26 cellular contexts compared by ENCODE assay signal in the genomic region with DNA sequence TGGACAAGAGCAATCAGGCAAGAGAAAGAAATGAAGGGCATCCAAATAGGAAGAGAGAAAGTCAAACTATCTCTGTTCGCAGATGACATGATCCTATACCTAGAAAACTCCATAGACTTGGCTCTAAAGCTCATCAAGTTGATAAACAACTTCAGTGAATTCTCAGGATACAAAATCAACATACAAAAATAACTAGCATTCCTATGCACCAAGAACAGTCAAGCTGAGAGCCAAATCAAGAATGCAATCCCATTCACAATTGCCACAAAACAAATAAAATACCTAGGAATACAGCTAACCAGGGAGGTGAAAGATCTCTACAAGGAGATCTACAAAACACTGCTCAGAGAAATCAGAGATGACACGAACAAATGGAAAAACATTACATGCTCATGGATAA.
"Had no signal": no experiment of that assay in that cellular context is flagged by ENCODE, and none has a peak within 500 bp of the region (broad histone marks: within the 10 kb centered on the region; RNA-seq: fewer than 3 reads in every experiment).

No MANE protein-coding gene starts in this region.

- H3K4me3 Mint-ChIP-seq: memory B cell; naive B cell; nephron; stimulated activated memory B cell treated with anti-CD40 and anti-IgM and Interleukin-4, amounts not matched to agents 10 μg/mL and 1 μg/mL and 100 μg/mL, for 72 hours; stimulated activated naive CD8-positive, alpha-beta T cell treated with anti-CD3 and anti-CD28 coated beads, Interleukin-15, Interleukin-2, amounts not matched to agents 100 ng/mL and 50 ng/mL, for 24 hours had no signal

- H3K9me3 ChIP-seq: gastrocnemius medialis, lower lobe of right lung, prostate gland, right lobe of liver, uterus had no signal

- FAIRE-seq: islet of Langerhans had no signal

- H3K36me3 ChIP-seq: gastrocnemius medialis, heart right ventricle, left ventricle myocardium inferior, lower lobe of right lung, prostate gland, right lobe of liver, spleen, tibial artery, upper lobe of left lung, uterus had no signal

- H2AFZ ChIP-seq: parathyroid adenoma had no signal

- H3K79me2 ChIP-seq: parathyroid adenoma had no signal

- DNase-seq: cortex of kidney; dorsolateral prefrontal cortex; effector CD8-positive, alpha-beta T cell; gastrocnemius medialis; heart right ventricle; hypothalamus; kidney glomerular epithelial cell; left ventricle myocardium inferior; lower lobe of right lung; naive B cell; retina; right lobe of liver; spleen; stimulated activated CD4-positive, alpha-beta T cell treated with anti-CD3 and anti-CD28 coated beads, Interleukin-15, amount 100 ng/mL, for 24 hours; stimulated activated CD4-positive, alpha-beta T cell treated with anti-CD3 and anti-CD28 coated beads, Interleukin-1b, Interleukin-23, amount 100 ng/mL, for 48 hours; stimulated activated CD4-positive, alpha-beta T cell treated with anti-CD3 and anti-CD28 coated beads, Interleukin-4, amount 100 ng/mL, for 24 hours; tibial artery; upper lobe of left lung; uterus had no signal

- ATAC-seq: gastrocnemius medialis; heart right ventricle; lower lobe of right lung; right lobe of liver; stimulated activated memory B cell treated with anti-CD40 and anti-IgM and Interleukin-4, amounts not matched to agents 10 μg/mL and 1 μg/mL and 100 μg/mL, for 72 hours had no signal

- H3K4me3 ChIP-seq: dorsolateral prefrontal cortex, gastrocnemius medialis, heart right ventricle, left ventricle myocardium inferior, lower lobe of right lung, prostate gland, right lobe of liver, spleen, tibial artery, upper lobe of left lung, uterus had no signal

- H3K9ac ChIP-seq: parathyroid adenoma had no signal

- H3K27me3 Mint-ChIP-seq: naive B cell; stimulated activated memory B cell treated with anti-CD40 and anti-IgM and Interleukin-4, amounts not matched to agents 10 μg/mL and 1 μg/mL and 100 μg/mL, for 72 hours had no signal

- H3K27me3 ChIP-seq: dorsolateral prefrontal cortex, gastrocnemius medialis, heart right ventricle, right lobe of liver, spleen, tibial artery, upper lobe of left lung, uterus had no signal

- H3K4me1 ChIP-seq: gastrocnemius medialis, left ventricle myocardium inferior, lower lobe of right lung, parathyroid adenoma, prostate gland, right lobe of liver, spleen, tibial artery, upper lobe of left lung, uterus had no signal

- H3K27ac ChIP-seq: dorsolateral prefrontal cortex, gastrocnemius medialis, heart right ventricle, left ventricle myocardium inferior, lower lobe of right lung, parathyroid adenoma, prostate gland, right lobe of liver, spleen, tibial artery, upper lobe of left lung, uterus had no signal

- H3K27ac Mint-ChIP-seq: memory B cell; nephron; stimulated activated memory B cell treated with anti-CD40 and anti-IgM and Interleukin-4, amounts not matched to agents 10 μg/mL and 1 μg/mL and 100 μg/mL, for 72 hours; stimulated activated naive CD8-positive, alpha-beta T cell treated with anti-CD3 and anti-CD28 coated beads, Interleukin-15, Interleukin-2, amounts not matched to agents 100 ng/mL and 50 ng/mL, for 24 hours had no signal
